1 cellular context compared by ENCODE assay signal in genomic region chr2:43634604-43635306, GRCh38.
TF ChIP-seq lines count a peak whose summit lies in the region.

No MANE protein-coding gene starts in this region.

TF ChIP-seq in HepG2, 621 proteins besides CTCF, POLR2A, EP300 and RAD21 (continued from another document and continues in another):
- TF ChIP-seq ZNF670 (CRISPR knock-in tag; IDR thresholded peaks at IDR 0.05; ENCODE audit: borderline replicate concordance) = no peak
- peak; percentile 60 for TF ChIP-seq ASH2L (IDR thresholded peaks at IDR 0.05; ENCODE audit: insufficient read length, low read depth, low read length)
- peak; percentile 58; the same call in 1 of the 2 replicates for TF ChIP-seq GABPB1 (CRISPR knock-in tag; IDR thresholded peaks at IDR 0.05)
- peak; percentile 63 for TF ChIP-seq JUN (CRISPR knock-in tag; IDR thresholded peaks at IDR 0.05)
- peak; percentile 16; the same call in 1 of the 2 replicates for TF ChIP-seq YEATS2 (CRISPR knock-in tag; IDR thresholded peaks at IDR 0.05; ENCODE audit: borderline replicate concordance)
- TF ChIP-seq FOSL2 (CRISPR knock-in tag; IDR thresholded peaks at IDR 0.05) = peak; percentile 96
- TF ChIP-seq MEF2D (CRISPR knock-in tag; IDR thresholded peaks at IDR 0.05) = peak; percentile 88
- TF ChIP-seq PHF5A (CRISPR knock-in tag; IDR thresholded peaks at IDR 0.05; ENCODE audit: low read depth, unreplicated experiment) = peak; percentile 63
- no peak for TF ChIP-seq RFX3 (CRISPR knock-in tag; IDR thresholded peaks at IDR 0.05)
- TF ChIP-seq KLF11 (CRISPR knock-in tag; IDR thresholded peaks at IDR 0.05) = peak; percentile 39; the same call in 1 of the 2 replicates
- no peak for TF ChIP-seq DNMT1 (CRISPR knock-in tag; IDR thresholded peaks at IDR 0.05)
- TF ChIP-seq ZNF891 (CRISPR knock-in tag; IDR thresholded peaks at IDR 0.05) = no peak
- no peak for TF ChIP-seq ZNF501 (CRISPR knock-in tag; IDR thresholded peaks at IDR 0.05)
- TF ChIP-seq NFKBIZ (CRISPR knock-in tag; IDR thresholded peaks at IDR 0.05) = peak; percentile 52; the same call in 1 of the 2 replicates
- no peak for TF ChIP-seq XBP1 (CRISPR knock-in tag; IDR thresholded peaks at IDR 0.05)
- no peak for TF ChIP-seq ZMAT3 (CRISPR knock-in tag; conservative IDR thresholded peaks at IDR 0.05)
- TF ChIP-seq PITX1 (CRISPR knock-in tag; IDR thresholded peaks at IDR 0.05) = peak; percentile 74; the same call in 1 of the 2 replicates
- TF ChIP-seq HES4 (CRISPR knock-in tag; IDR thresholded peaks at IDR 0.05; ENCODE audit: borderline replicate concordance) = no peak
- no peak for TF ChIP-seq HMGA1 (CRISPR knock-in tag; conservative IDR thresholded peaks at IDR 0.05)
- no peak for TF ChIP-seq GABPA (IDR thresholded peaks at IDR 0.05; ENCODE audit: low read depth, low read length)
- peak; percentile 73 for TF ChIP-seq GABPA (CRISPR knock-in tag; IDR thresholded peaks at IDR 0.05; ENCODE audit: low read depth)
- peak; percentile 79; the same call in 1 of the 2 replicates for TF ChIP-seq HOXD1 (CRISPR knock-in tag; IDR thresholded peaks at IDR 0.05)
- no peak for TF ChIP-seq MTF2 (CRISPR knock-in tag; IDR thresholded peaks at IDR 0.05; ENCODE audit: borderline replicate concordance)
- no peak for TF ChIP-seq TFE3 (CRISPR knock-in tag; IDR thresholded peaks at IDR 0.05)
- TF ChIP-seq ZNF629 (CRISPR knock-in tag; conservative IDR thresholded peaks at IDR 0.05) = no peak
- TF ChIP-seq HNF4A (CRISPR knock-in tag; IDR thresholded peaks at IDR 0.05) = 0 out of 2 replicates have a peak, but pooled peaks have one; percentile 24
- TF ChIP-seq MEIS1 (CRISPR knock-in tag; IDR thresholded peaks at IDR 0.05; ENCODE audit: borderline replicate concordance) = peak; percentile 53; the same call in 1 of the 2 replicates
- TF ChIP-seq CHD4 (IDR thresholded peaks at IDR 0.05; ENCODE audit: borderline replicate concordance, low read length) = no peak
- no peak for TF ChIP-seq POGZ (CRISPR knock-in tag; IDR thresholded peaks at IDR 0.05)
- TF ChIP-seq KDM6A (CRISPR knock-in tag; IDR thresholded peaks at IDR 0.05; ENCODE audit: low read depth) = peak; percentile 39; the same call in 1 of the 2 replicates
- TF ChIP-seq ZNF496 (CRISPR knock-in tag; IDR thresholded peaks at IDR 0.05; ENCODE audit: insufficient replicate concordance) = no peak
- TF ChIP-seq SOX6 (IDR thresholded peaks at IDR 0.05) = no peak
- TF ChIP-seq SOX6 (CRISPR knock-in tag; IDR thresholded peaks at IDR 0.05) = peak; percentile 96
- TF ChIP-seq ZSCAN5A (CRISPR knock-in tag; IDR thresholded peaks at IDR 0.05; ENCODE audit: borderline replicate concordance) = no peak
- no peak for TF ChIP-seq RFX1 (IDR thresholded peaks at IDR 0.05)
- no peak for TF ChIP-seq TCF12 (IDR thresholded peaks at IDR 0.05)
- TF ChIP-seq TCF12 (CRISPR knock-in tag; IDR thresholded peaks at IDR 0.05) = no peak
- TF ChIP-seq FOXO1 (CRISPR knock-in tag; IDR thresholded peaks at IDR 0.05) = peak; percentile 37; the same call in 1 of the 2 replicates
- no peak for TF ChIP-seq TAF15 (IDR thresholded peaks at IDR 0.05; ENCODE audit: low read depth, low read length, poor library complexity, severe bottlenecking)
- peak; percentile 82; the same call in 1 of the 2 replicates for TF ChIP-seq HOMEZ (CRISPR knock-in tag; IDR thresholded peaks at IDR 0.05; ENCODE audit: low read depth)
- TF ChIP-seq ZNF563 (CRISPR knock-in tag; IDR thresholded peaks at IDR 0.05) = no peak
- TF ChIP-seq, protein P1, sequence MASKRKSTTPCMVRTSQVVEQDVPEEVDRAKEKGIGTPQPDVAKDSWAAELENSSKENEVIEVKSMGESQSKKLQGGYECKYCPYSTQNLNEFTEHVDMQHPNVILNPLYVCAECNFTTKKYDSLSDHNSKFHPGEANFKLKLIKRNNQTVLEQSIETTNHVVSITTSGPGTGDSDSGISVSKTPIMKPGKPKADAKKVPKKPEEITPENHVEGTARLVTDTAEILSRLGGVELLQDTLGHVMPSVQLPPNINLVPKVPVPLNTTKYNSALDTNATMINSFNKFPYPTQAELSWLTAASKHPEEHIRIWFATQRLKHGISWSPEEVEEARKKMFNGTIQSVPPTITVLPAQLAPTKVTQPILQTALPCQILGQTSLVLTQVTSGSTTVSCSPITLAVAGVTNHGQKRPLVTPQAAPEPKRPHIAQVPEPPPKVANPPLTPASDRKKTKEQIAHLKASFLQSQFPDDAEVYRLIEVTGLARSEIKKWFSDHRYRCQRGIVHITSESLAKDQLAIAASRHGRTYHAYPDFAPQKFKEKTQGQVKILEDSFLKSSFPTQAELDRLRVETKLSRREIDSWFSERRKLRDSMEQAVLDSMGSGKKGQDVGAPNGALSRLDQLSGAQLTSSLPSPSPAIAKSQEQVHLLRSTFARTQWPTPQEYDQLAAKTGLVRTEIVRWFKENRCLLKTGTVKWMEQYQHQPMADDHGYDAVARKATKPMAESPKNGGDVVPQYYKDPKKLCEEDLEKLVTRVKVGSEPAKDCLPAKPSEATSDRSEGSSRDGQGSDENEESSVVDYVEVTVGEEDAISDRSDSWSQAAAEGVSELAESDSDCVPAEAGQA (IDR thresholded peaks at IDR 0.05; ENCODE audit: low read depth) = no peak
- TF ChIP-seq, protein P1 (CRISPR knock-in tag; IDR thresholded peaks at IDR 0.05; ENCODE audit: borderline replicate concordance) = peak; percentile 75; the same call in 1 of the 2 replicates
- TF ChIP-seq, protein P2, sequence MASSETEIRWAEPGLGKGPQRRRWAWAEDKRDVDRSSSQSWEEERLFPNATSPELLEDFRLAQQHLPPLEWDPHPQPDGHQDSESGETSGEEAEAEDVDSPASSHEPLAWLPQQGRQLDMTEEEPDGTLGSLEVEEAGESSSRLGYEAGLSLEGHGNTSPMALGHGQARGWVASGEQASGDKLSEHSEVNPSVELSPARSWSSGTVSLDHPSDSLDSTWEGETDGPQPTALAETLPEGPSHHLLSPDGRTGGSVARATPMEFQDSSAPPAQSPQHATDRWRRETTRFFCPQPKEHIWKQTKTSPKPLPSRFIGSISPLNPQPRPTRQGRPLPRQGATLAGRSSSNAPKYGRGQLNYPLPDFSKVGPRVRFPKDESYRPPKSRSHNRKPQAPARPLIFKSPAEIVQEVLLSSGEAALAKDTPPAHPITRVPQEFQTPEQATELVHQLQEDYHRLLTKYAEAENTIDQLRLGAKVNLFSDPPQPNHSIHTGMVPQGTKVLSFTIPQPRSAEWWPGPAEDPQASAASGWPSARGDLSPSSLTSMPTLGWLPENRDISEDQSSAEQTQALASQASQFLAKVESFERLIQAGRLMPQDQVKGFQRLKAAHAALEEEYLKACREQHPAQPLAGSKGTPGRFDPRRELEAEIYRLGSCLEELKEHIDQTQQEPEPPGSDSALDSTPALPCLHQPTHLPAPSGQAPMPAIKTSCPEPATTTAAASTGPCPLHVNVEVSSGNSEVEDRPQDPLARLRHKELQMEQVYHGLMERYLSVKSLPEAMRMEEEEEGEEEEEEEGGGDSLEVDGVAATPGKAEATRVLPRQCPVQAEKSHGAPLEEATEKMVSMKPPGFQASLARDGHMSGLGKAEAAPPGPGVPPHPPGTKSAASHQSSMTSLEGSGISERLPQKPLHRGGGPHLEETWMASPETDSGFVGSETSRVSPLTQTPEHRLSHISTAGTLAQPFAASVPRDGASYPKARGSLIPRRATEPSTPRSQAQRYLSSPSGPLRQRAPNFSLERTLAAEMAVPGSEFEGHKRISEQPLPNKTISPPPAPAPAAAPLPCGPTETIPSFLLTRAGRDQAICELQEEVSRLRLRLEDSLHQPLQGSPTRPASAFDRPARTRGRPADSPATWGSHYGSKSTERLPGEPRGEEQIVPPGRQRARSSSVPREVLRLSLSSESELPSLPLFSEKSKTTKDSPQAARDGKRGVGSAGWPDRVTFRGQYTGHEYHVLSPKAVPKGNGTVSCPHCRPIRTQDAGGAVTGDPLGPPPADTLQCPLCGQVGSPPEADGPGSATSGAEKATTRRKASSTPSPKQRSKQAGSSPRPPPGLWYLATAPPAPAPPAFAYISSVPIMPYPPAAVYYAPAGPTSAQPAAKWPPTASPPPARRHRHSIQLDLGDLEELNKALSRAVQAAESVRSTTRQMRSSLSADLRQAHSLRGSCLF (CRISPR knock-in tag; IDR thresholded peaks at IDR 0.05; ENCODE audit: borderline replicate concordance) = no peak
- TF ChIP-seq REXO4 (CRISPR knock-in tag; IDR thresholded peaks at IDR 0.05; ENCODE audit: borderline replicate concordance) = no peak
- peak; percentile 51; the same call in 1 of the 2 replicates for TF ChIP-seq JUND (CRISPR knock-in tag; IDR thresholded peaks at IDR 0.05)
- TF ChIP-seq ZNF512 (CRISPR knock-in tag; IDR thresholded peaks at IDR 0.05) = no peak
- TF ChIP-seq PHB2 (IDR thresholded peaks at IDR 0.05; ENCODE audit: partially characterized antibody) = no peak
- TF ChIP-seq LCORL (IDR thresholded peaks at IDR 0.05) = peak; percentile 74
- TF ChIP-seq LCORL (CRISPR knock-in tag; IDR thresholded peaks at IDR 0.05) = peak; percentile 57; the same call in 1 of the 2 replicates
- TF ChIP-seq ARHGAP35 (CRISPR knock-in tag; IDR thresholded peaks at IDR 0.05; ENCODE audit: borderline replicate concordance) = no peak
- TF ChIP-seq, protein P3, sequence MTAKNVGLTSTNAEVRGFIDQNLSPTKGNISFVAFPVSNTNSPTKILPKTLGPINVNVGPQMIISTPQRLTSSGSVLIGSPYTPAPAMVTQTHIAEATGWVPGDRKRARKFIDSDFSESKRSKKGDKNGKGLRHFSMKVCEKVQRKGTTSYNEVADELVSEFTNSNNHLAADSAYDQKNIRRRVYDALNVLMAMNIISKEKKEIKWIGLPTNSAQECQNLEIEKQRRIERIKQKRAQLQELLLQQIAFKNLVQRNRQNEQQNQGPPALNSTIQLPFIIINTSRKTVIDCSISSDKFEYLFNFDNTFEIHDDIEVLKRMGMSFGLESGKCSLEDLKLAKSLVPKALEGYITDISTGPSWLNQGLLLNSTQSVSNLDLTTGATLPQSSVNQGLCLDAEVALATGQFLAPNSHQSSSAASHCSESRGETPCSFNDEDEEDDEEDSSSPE (CRISPR knock-in tag; IDR thresholded peaks at IDR 0.05) = no peak; the same call in 1 of the 2 replicates
